18 cellular contexts compared by ENCODE assay signal in the genomic region with DNA sequence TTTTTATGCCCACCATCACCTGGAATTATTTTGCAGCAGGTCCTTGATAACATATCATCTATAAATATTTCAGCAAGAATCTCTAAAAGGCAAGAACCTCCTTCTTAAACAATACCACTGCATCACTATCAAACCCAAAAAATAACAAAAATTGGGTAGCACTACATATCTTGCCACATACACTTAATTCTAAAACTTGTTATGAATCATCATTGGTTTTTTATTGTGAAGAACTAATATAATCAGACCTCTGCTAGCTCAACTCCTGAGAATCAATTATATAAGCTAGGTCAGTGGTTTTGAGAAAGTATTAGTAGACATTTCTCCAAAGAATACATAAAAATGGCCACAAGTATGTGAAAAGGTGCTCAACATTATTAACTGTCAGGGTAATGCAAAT. TPM values are rescaled to one million over a fixed set of nuclear protein-coding genes. Genes with fewer than 3 reads are reported as not detected.
DNase-seq lines count a peak whose midpoint lies in the region; ATAC-seq and TF ChIP-seq lines count a peak whose summit lies in the region.
"Had no signal": no experiment of that assay in that cellular context is flagged by ENCODE, and none has a peak within 500 bp of the region (broad histone marks: within the 10 kb centered on the region; RNA-seq: fewer than 3 reads in every experiment).

No MANE protein-coding gene starts in this region.

- H2AFZ ChIP-seq in GM23338: no peak overlapping the region
- H2AFZ ChIP-seq: PC-9 had no signal

- DNase-seq in activated naive CD4-positive, alpha-beta T cell treated with anti-CD3 and anti-CD28 coated beads, Interleukin-2, amount 10 ng/mL, durations not matched to agents 7 days and 5 days: no peak
- DNase-seq in activated naive CD4-positive, alpha-beta T cell (lab: John Stamatoyannopoulos, UW): no peak
- DNase-seq in GM23338 (ENCODE audit: low spot score): no peak
- no peak for DNase-seq in natural killer cell treated with Interleukin-12 subunit alpha and Interleukin-12 subunit beta and Interleukin-15 and Interleukin-18, amount 100 ng/mL, for 72 hours (ENCODE audit: low spot score)
- no peak for DNase-seq in type B pancreatic cell (ENCODE audit: extremely low spot score, unreplicated experiment)
- no peak for DNase-seq in amniotic stem cell (lab: John Stamatoyannopoulos, UW)
- DNase-seq: BE2C, COR-L47, DMS153, EL, H7, MG63, NCI-H187 treated with DMSO at 0.1 percent for 48 hours, NCI-H446, PC-9 had no signal

- H3K4me1 Mint-ChIP-seq in activated naive CD4-positive, alpha-beta T cell treated with anti-CD3 and anti-CD28 coated beads, Interleukin-2, amount 10 ng/mL, durations not matched to agents 7 days and 5 days: peaks cover 73% of the 10 kb centered on the region
- H3K4me1 Mint-ChIP-seq in GM23338: peaks cover 37% of the 10 kb centered on the region
- H3K4me1 Mint-ChIP-seq in activated naive CD8-positive, alpha-beta T cell (ENCODE audit: low read depth): peaks cover 94% of the 10 kb centered on the region
- H3K4me1 Mint-ChIP-seq in natural killer cell treated with Interleukin-12 subunit alpha and Interleukin-12 subunit beta and Interleukin-15 and Interleukin-18, amount 100 ng/mL, for 72 hours (ENCODE audit: low read depth in 2 of 2): peaks cover 70 to 77% of the 10 kb centered on the region in 2 donors
- no peaks in the 10 kb centered on the region for H3K4me1 Mint-ChIP-seq in type B pancreatic cell (ENCODE audit: unreplicated experiment)

- ATAC-seq in GM23338: no peak
- ATAC-seq in natural killer cell treated with Interleukin-12 subunit alpha and Interleukin-12 subunit beta and Interleukin-15 and Interleukin-18, amount 100 ng/mL, for 72 hours: no peak
- ATAC-seq in HG03108 (IDR thresholded peaks at IDR 0.05; ENCODE audit: unreplicated experiment): no peak
- ATAC-seq: HepG2 had no signal

- CTCF ChIA-PET in activated naive CD4-positive, alpha-beta T cell treated with anti-CD3 and anti-CD28 coated beads, Interleukin-2, amount 10 ng/mL, durations not matched to agents 7 days and 5 days (lab: Charles Lee): no interaction called here

- no peak overlapping the region for H3K4me3 ChIP-seq in GM23338
- H3K4me3 ChIP-seq: MG63, PC-9 had no signal

- H3K9me3 Mint-ChIP-seq in activated naive CD4-positive, alpha-beta T cell treated with anti-CD3 and anti-CD28 coated beads, Interleukin-2, amount 10 ng/mL, durations not matched to agents 7 days and 5 days: peaks cover 29% of the 10 kb centered on the region
- peaks cover 15% of the 10 kb centered on the region for H3K9me3 Mint-ChIP-seq in GM23338
- H3K9me3 Mint-ChIP-seq in activated naive CD8-positive, alpha-beta T cell (ENCODE audit: low read depth): no peaks in the 10 kb centered on the region
- peaks cover 7% of the 10 kb centered on the region for H3K9me3 Mint-ChIP-seq in natural killer cell treated with Interleukin-12 subunit alpha and Interleukin-12 subunit beta and Interleukin-15 and Interleukin-18, amount 100 ng/mL, for 72 hours
- H3K9me3 Mint-ChIP-seq in type B pancreatic cell: peaks cover 14% of the 10 kb centered on the region

- H3K4me2 ChIP-seq in GM23338: peak overlapping the region; percentile 16
- H3K4me2 ChIP-seq: PC-9 had no signal

- peaks cover 88% of the 10 kb centered on the region for H3K36me3 Mint-ChIP-seq in activated naive CD4-positive, alpha-beta T cell treated with anti-CD3 and anti-CD28 coated beads, Interleukin-2, amount 10 ng/mL, durations not matched to agents 7 days and 5 days
- H3K36me3 Mint-ChIP-seq in GM23338 (ENCODE audit: low read depth) (peaks cover 92% of the 10 kb centered on the region), type B pancreatic cell (peaks cover 70% of the 10 kb centered on the region)
- H3K36me3 Mint-ChIP-seq in activated naive CD8-positive, alpha-beta T cell: peaks cover 56% of the 10 kb centered on the region
- H3K36me3 Mint-ChIP-seq in natural killer cell treated with Interleukin-12 subunit alpha and Interleukin-12 subunit beta and Interleukin-15 and Interleukin-18, amount 100 ng/mL, for 72 hours: peaks cover 61% of the 10 kb centered on the region

- H3K4me1 ChIP-seq in GM23338 (ENCODE audit: insufficient read depth): peaks cover 24% of the 10 kb centered on the region
- H3K4me1 ChIP-seq: BE2C had no signal

- no peak overlapping the region for H3K27ac ChIP-seq in GM23338 (ENCODE audit: low read depth)
- H3K27ac ChIP-seq: PC-9 had no signal

- H4K20me1 ChIP-seq in GM23338 (replicated peaks; ENCODE audit: insufficient read depth): peaks cover 89% of the 10 kb centered on the region

- H3K27me3 Mint-ChIP-seq in activated naive CD4-positive, alpha-beta T cell treated with anti-CD3 and anti-CD28 coated beads, Interleukin-2, amount 10 ng/mL, durations not matched to agents 7 days and 5 days: no peaks in the 10 kb centered on the region
- H3K27me3 Mint-ChIP-seq in GM23338 (ENCODE audit: insufficient read depth, low read depth, poor library complexity) (peaks cover 6% of the 10 kb centered on the region), type B pancreatic cell (no peaks in the 10 kb centered on the region)
- H3K27me3 Mint-ChIP-seq in activated naive CD8-positive, alpha-beta T cell: no peaks in the 10 kb centered on the region
- no peaks in the 10 kb centered on the region for H3K27me3 Mint-ChIP-seq in natural killer cell treated with Interleukin-12 subunit alpha and Interleukin-12 subunit beta and Interleukin-15 and Interleukin-18, amount 100 ng/mL, for 72 hours

- peaks cover 34% of the 10 kb centered on the region; the same call in 1 of the 2 replicates for H3K36me3 ChIP-seq in GM23338 (ENCODE audit: insufficient read depth)

- no peaks in the 10 kb centered on the region for H3K27me3 ChIP-seq in GM23338 (ENCODE audit: insufficient read depth)
- H3K27me3 ChIP-seq: BE2C, MG63 had no signal

- TF ChIP-seq CTCF in GM23338 (conservative IDR thresholded peaks at IDR 0.05; ENCODE audit: low read depth in 2 of 2) (no peak), type B pancreatic cell (conservative IDR thresholded peaks at IDR 0.05) (no peak)

- peaks cover 100% of the 10 kb centered on the region for H3K79me2 ChIP-seq in GM23338 (replicated peaks; ENCODE audit: insufficient read depth)

- 0 out of 2 replicates have a peak, but pooled peaks cover 3% of the 10 kb centered on the region for H3K9me2 ChIP-seq in GM23338 (ENCODE audit: insufficient read depth)

- no peak overlapping the region for H3K4me3 Mint-ChIP-seq in activated naive CD4-positive, alpha-beta T cell treated with anti-CD3 and anti-CD28 coated beads, Interleukin-2, amount 10 ng/mL, durations not matched to agents 7 days and 5 days
- H3K4me3 Mint-ChIP-seq in GM23338: no peak overlapping the region
- H3K4me3 Mint-ChIP-seq in activated naive CD8-positive, alpha-beta T cell: peak overlapping the region; percentile 74
- H3K4me3 Mint-ChIP-seq in natural killer cell treated with Interleukin-12 subunit alpha and Interleukin-12 subunit beta and Interleukin-15 and Interleukin-18, amount 100 ng/mL, for 72 hours: peak overlapping the region; percentile 18
- no peak overlapping the region for H3K4me3 Mint-ChIP-seq in type B pancreatic cell

- H3K27ac Mint-ChIP-seq in activated naive CD4-positive, alpha-beta T cell treated with anti-CD3 and anti-CD28 coated beads, Interleukin-2, amount 10 ng/mL, durations not matched to agents 7 days and 5 days: peak overlapping the region; percentile 58
- no peak overlapping the region for H3K27ac Mint-ChIP-seq in GM23338
- peak overlapping the region; percentile 79 for H3K27ac Mint-ChIP-seq in activated naive CD8-positive, alpha-beta T cell
- H3K27ac Mint-ChIP-seq in natural killer cell treated with Interleukin-12 subunit alpha and Interleukin-12 subunit beta and Interleukin-15 and Interleukin-18, amount 100 ng/mL, for 72 hours: peak overlapping the region in 1 of 2 donors; percentile 79
- no peak overlapping the region for H3K27ac Mint-ChIP-seq in type B pancreatic cell

- no peaks in the 10 kb centered on the region for H3F3A ChIP-seq in GM23338 (replicated peaks; ENCODE audit: low read depth)

TF ChIP-seq in GM23338, 12 proteins besides CTCF, POLR2A, EP300 and RAD21 (continues in another document):
- TF ChIP-seq POLR2AphosphoS5 (IDR thresholded peaks at IDR 0.05; ENCODE audit: low read depth): no peak
- TF ChIP-seq ZNF114 (CRISPR knock-in tag; IDR thresholded peaks at IDR 0.05): no peak
- TF ChIP-seq, protein P1, sequence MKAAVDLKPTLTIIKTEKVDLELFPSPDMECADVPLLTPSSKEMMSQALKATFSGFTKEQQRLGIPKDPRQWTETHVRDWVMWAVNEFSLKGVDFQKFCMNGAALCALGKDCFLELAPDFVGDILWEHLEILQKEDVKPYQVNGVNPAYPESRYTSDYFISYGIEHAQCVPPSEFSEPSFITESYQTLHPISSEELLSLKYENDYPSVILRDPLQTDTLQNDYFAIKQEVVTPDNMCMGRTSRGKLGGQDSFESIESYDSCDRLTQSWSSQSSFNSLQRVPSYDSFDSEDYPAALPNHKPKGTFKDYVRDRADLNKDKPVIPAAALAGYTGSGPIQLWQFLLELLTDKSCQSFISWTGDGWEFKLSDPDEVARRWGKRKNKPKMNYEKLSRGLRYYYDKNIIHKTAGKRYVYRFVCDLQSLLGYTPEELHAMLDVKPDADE (IDR thresholded peaks at IDR 0.05): no peak
- TF ChIP-seq EZH2phosphoT487 (IDR thresholded peaks at IDR 0.05; ENCODE audit: unreplicated experiment): no peak
- TF ChIP-seq JUNB (IDR thresholded peaks at IDR 0.05; ENCODE audit: unreplicated experiment): no peak
- TF ChIP-seq NANOG (IDR thresholded peaks at IDR 0.05; ENCODE audit: borderline replicate concordance): no peak

RNA-seq across cellular contexts. Expression of a gene that starts 23.8 kb away (rescaled TPM):
- total RNA-seq in GM23338 (2014; rRNA removed; shearing (Covaris generic)): 234 and 281 TPM in 2 replicates
- polyA plus RNA-seq in GM23338 (2016; fragmentation: Nextera tagmentation; extraction: Ambion mirVana): 91.1 and 114 TPM in 2 replicates
- total RNA-seq in natural killer cell treated with Interleukin-12 subunit alpha and Interleukin-12 subunit beta and Interleukin-15 and Interleukin-18, amount 100 ng/mL, for 72 hours: 100 to 1,000 TPM; 142 to 169 TPM
- 99.8 and 174 TPM in 2 replicates for total RNA-seq in type B pancreatic cell (ENCODE audit: low replicate concordance)

Comparison
In these comparisons a context has a peak if more than half of its experiments do, and no peak if none do; other contexts are left out.
1. H3K27ac Mint-ChIP-seq: peak in activated naive CD4-positive, alpha-beta T cell treated with anti-CD3 and anti-CD28 coated beads, Interleukin-2, amount 10 ng/mL, durations not matched to agents 7 days and 5 days (single experiment) and activated naive CD8-positive, alpha-beta T cell (single experiment); none in GM23338 (single experiment) and type B pancreatic cell (single experiment).
2. H3K4me3 Mint-ChIP-seq: peak in activated naive CD8-positive, alpha-beta T cell (single experiment) and natural killer cell treated with Interleukin-12 subunit alpha and Interleukin-12 subunit beta and Interleukin-15 and Interleukin-18, amount 100 ng/mL, for 72 hours (single experiment); none in activated naive CD4-positive, alpha-beta T cell treated with anti-CD3 and anti-CD28 coated beads, Interleukin-2, amount 10 ng/mL, durations not matched to agents 7 days and 5 days (single experiment), GM23338 (single experiment) and type B pancreatic cell (single experiment).